15 cellular contexts compared by ENCODE assay signal in the genomic region with DNA sequence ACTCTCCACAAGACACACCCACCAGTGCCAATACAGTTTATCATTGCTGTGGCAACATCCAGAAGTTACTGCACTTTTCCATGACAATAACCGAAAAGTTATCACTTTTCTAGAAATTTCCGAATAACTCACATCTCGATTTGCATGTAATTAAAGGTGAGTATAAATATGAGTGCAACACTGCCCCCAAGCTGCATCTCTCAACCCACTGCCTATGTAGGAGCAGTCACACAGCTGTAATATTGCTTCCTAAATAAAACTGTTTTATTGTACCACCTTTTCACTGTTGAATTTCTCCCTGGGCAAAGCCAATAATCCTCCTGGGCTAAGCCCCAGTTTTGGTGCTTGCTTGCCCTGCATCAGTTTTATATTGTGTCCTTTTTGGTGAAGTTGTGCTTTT.
"Had no signal": no experiment of that assay in that cellular context is flagged by ENCODE, and none has a peak within 500 bp of the region (broad histone marks: within the 10 kb centered on the region; RNA-seq: fewer than 3 reads in every experiment).

No MANE protein-coding gene starts in this region.

- ATAC-seq: activated naive CD8-positive, alpha-beta T cell treated with anti-CD3 and anti-CD28 coated beads, Interleukin-2, amount 50 U/mL, for 24 hours; activated T-helper 17 cell treated with anti-CD3 and anti-CD28 coated beads, Interleukin-2, amount 50 U/mL, for 72 hours; sciatic nerve had no signal

- DNase-seq: activated CD4-positive, CD25-positive, alpha-beta regulatory T cell treated with anti-CD3 and anti-CD28 coated beads, Interleukin-2, amount 50 U/mL, for 72 hours; activated naive CD4-positive, alpha-beta T cell treated with anti-CD3 and anti-CD28 coated beads for 36 hours; activated naive CD8-positive, alpha-beta T cell treated with anti-CD3 and anti-CD28 coated beads, Interleukin-2, amount 50 U/mL, for 24 hours; dorsolateral prefrontal cortex; endodermal cell; erythroblast; islet precursor cell; mammary epithelial cell; ovary; T-helper 9 cell; trophoblast cell had no signal

- H3K4me3 ChIP-seq: ascending aorta, dorsolateral prefrontal cortex, ovary, suprapubic skin had no signal
